Comparison of ENCODE assay signal across 12 cellular contexts in genomic region chr20:17636523-17637412, GRCh38. TPM values are rescaled to one million over a fixed set of nuclear protein-coding genes. Genes with fewer than 3 reads are reported as not detected.
DNase-seq lines count a peak whose midpoint lies in the region; ATAC-seq and TF ChIP-seq lines count a peak whose summit lies in the region.
"Had no signal": no experiment of that assay in that cellular context is flagged by ENCODE, and none has a peak within 500 bp of the region (broad histone marks: within the 10 kb centered on the region; RNA-seq: fewer than 3 reads in every experiment).

No MANE protein-coding gene starts in this region.

- H2BK20ac ChIP-seq in H9 (ENCODE audit: low read depth, low read length, poor library complexity, severe bottlenecking), result no peak overlapping the region

- H2BK12ac ChIP-seq in H9 (ENCODE audit: insufficient read length, low read depth, low read length), result no peak overlapping the region

- H3K4me3 ChIP-seq in ovary (no peak overlapping the region), smooth muscle cell (no peak overlapping the region)
- H3K4me3 ChIP-seq: GM12878 had no signal

- no peaks in the 10 kb centered on the region for H3K23me2 ChIP-seq in H9 (ENCODE audit: insufficient read length, low read depth, low read length, poor library complexity, severe bottlenecking)

- no peak overlapping the region for H3K4me2 ChIP-seq in H9 (ENCODE audit: insufficient read depth, insufficient read length, low read length)
- H3K4me2 ChIP-seq in smooth muscle cell, result no peak overlapping the region
- H3K4me2 ChIP-seq: KMS-11 had no signal

- ATAC-seq in Right ventricle myocardium superior (ENCODE audit: poor library complexity), result peak; percentile 13
- ATAC-seq: GM12878 had no signal

- H3K27me3 Mint-ChIP-seq in H9 (ENCODE audit: low read depth), result no peaks in the 10 kb centered on the region

- TF ChIP-seq POLR2A in ovary (IDR thresholded peaks at IDR 0.05), result no peak

- peaks cover 32 to 64% (median 53%) of the 10 kb centered on the region in 3 experiments for H3K36me3 Mint-ChIP-seq in H9 (ENCODE audit: insufficient read depth in 1 of 3, low read depth in 3 of 3)

- H3K27ac Mint-ChIP-seq in H9, result peak overlapping the region; percentile 44 to 90 (median 87); a peak in 4 of 7 replicates

- no peak overlapping the region for H3T11ph ChIP-seq in H9 (ENCODE audit: low read length)

- no peak overlapping the region for H3K23ac ChIP-seq in H9 (ENCODE audit: insufficient read length, low read depth, low read length)

- H2BK120ac ChIP-seq in H9 (ENCODE audit: low read depth, low read length, poor library complexity, severe bottlenecking), result no peak overlapping the region

- H3K9ac ChIP-seq in H9 (ENCODE audit: extremely low read depth, insufficient read length, low read length), result no peak overlapping the region
- no peak overlapping the region for H3K9ac ChIP-seq in smooth muscle cell (ENCODE audit: low read depth)
- H3K9ac ChIP-seq: KMS-11, parathyroid adenoma had no signal

- intact Hi-C loops in Right ventricle myocardium superior (cut with DNase I) (no loop called here), ovary (cut with DNase I) (no loop called here)

- no peaks in the 10 kb centered on the region; the same call in 1 of the 2 replicates for H3K79me2 ChIP-seq in H9 (ENCODE audit: insufficient read depth, low read length)
- peaks cover 50% of the 10 kb centered on the region for H3K79me2 ChIP-seq in smooth muscle cell (ENCODE audit: low read depth)

- H2BK5ac ChIP-seq in H9 (ENCODE audit: insufficient read length, low read length), result no peak overlapping the region

- H4K8ac ChIP-seq in H9 (replicated peaks; ENCODE audit: insufficient read length, low read depth, low read length), result no peak overlapping the region

- TF ChIP-seq EP300 in ovary (IDR thresholded peaks at IDR 0.05), result no peak

- no peaks in the 10 kb centered on the region for H3K4me1 ChIP-seq in H9 (ENCODE audit: insufficient read depth, low read length)
- H3K4me1 ChIP-seq in ovary (ENCODE audit: insufficient read depth), result peaks cover 39% of the 10 kb centered on the region
- no peaks in the 10 kb centered on the region for H3K4me1 ChIP-seq in smooth muscle cell (ENCODE audit: low read depth)
- H3K4me1 ChIP-seq: parathyroid adenoma had no signal

- H3K9me3 ChIP-seq in H9 (ENCODE audit: control insufficient read depth, low read depth, low read length) (no peaks in the 10 kb centered on the region), ovary (no peaks in the 10 kb centered on the region), smooth muscle cell (replicated peaks; ENCODE audit: low read depth) (no peaks in the 10 kb centered on the region)

- DNase-seq in H9 (peak; percentile 80), SHP77 (lab: John Stamatoyannopoulos, UW) (peak; percentile 44 to 75), Right ventricle myocardium superior (peak; percentile 59), ovary (no peak), smooth muscle cell (lab: John Stamatoyannopoulos, UW; ENCODE audit: unreplicated experiment) (no peak), activated T-cell treated with anti-CD3 and anti-CD28 coated beads for 4 hours (no peak)
- DNase-seq in stimulated activated CD4-positive, alpha-beta T cell treated with anti-CD3 and anti-CD28 coated beads, Interleukin-2, amount 100 ng/mL, for 24 hours, result no peak
- no peak for DNase-seq in activated CD4-positive, alpha-beta T cell treated with anti-CD3 and anti-CD28 coated beads for 4 hours
- DNase-seq: COR-L47 had no signal

- no peak overlapping the region for H3K14ac ChIP-seq in H9 (ENCODE audit: insufficient read depth, low read length)

- no CpG with 5 or more reads among the region's 24 CpGs for WGBS in H9 (ENCODE audit: extremely low coverage, insufficient read length, low lambda C conversion rate)
- WGBS in ovary, 3 donors, result 41 to 52% (median 44%) methylated on average over 20 to 24 of the region's 24 CpGs
- WGBS in smooth muscle cell (ENCODE audit: low lambda C conversion rate), result 91% methylated on average over 24 of the region's 24 CpGs

- no peak overlapping the region for H3K18ac ChIP-seq in H9 (ENCODE audit: insufficient read length, low read depth, low read length)

- H4K20me1 ChIP-seq in H9 (ENCODE audit: control insufficient read depth, insufficient read depth, insufficient read length), result no peaks in the 10 kb centered on the region
- peaks cover 100% of the 10 kb centered on the region for H4K20me1 ChIP-seq in smooth muscle cell (ENCODE audit: low read depth)

- H4K91ac ChIP-seq in H9 (ENCODE audit: insufficient read length, low read depth, low read length), result no peak overlapping the region

- H2AK5ac ChIP-seq in H9 (ENCODE audit: insufficient read length, low read length), result no peak overlapping the region

- H3K4me3 Mint-ChIP-seq in H9, result no peak overlapping the region

- peak; percentile 39; the same call in 1 of the 3 replicates for TF ChIP-seq CTCF in H9 (conservative IDR thresholded peaks at IDR 0.05)
- no peak for TF ChIP-seq CTCF in ovary (IDR thresholded peaks at IDR 0.05)
- no peak for TF ChIP-seq CTCF in smooth muscle cell (IDR thresholded peaks at IDR 0.05; ENCODE audit: borderline replicate concordance, insufficient read depth, poor library complexity, severe bottlenecking)

- H2AFZ ChIP-seq in H9 (ENCODE audit: low read length), result no peak overlapping the region
- H2AFZ ChIP-seq in smooth muscle cell (ENCODE audit: low read depth), result no peak overlapping the region
- H2AFZ ChIP-seq: parathyroid adenoma had no signal

- H4K5ac ChIP-seq in H9 (ENCODE audit: insufficient read length, low read depth, low read length), result no peak overlapping the region

- no peak overlapping the region for H2BK15ac ChIP-seq in H9 (ENCODE audit: low read depth, low read length)

- H3K4me1 Mint-ChIP-seq in H9, result peaks cover 11 to 27% of the 10 kb centered on the region in 2 experiments

- H3K9me3 Mint-ChIP-seq in H9, result no peaks in the 10 kb centered on the region

- H3K27me3 ChIP-seq in H9 (ENCODE audit: insufficient read depth, low read length) (no peaks in the 10 kb centered on the region), ovary (no peaks in the 10 kb centered on the region), smooth muscle cell (ENCODE audit: low read depth) (no peaks in the 10 kb centered on the region)

- H3K36me3 ChIP-seq in ovary (no peaks in the 10 kb centered on the region), smooth muscle cell (ENCODE audit: low read depth) (peaks cover 8% of the 10 kb centered on the region)

- H3K4ac ChIP-seq in H9 (ENCODE audit: low read depth, low read length), result no peak overlapping the region

- no peak overlapping the region for H3K27ac ChIP-seq in H9 (ENCODE audit: insufficient read length, low read depth, low read length)
- H3K27ac ChIP-seq in ovary, result peak overlapping the region; percentile 54 to 86
- no peak overlapping the region for H3K27ac ChIP-seq in smooth muscle cell (ENCODE audit: low read depth)
- H3K27ac ChIP-seq: KMS-11, parathyroid adenoma had no signal

- H3K56ac ChIP-seq in H9 (ENCODE audit: insufficient read length, low read depth, low read length), result no peak overlapping the region

- no peaks in the 10 kb centered on the region for H3K79me1 ChIP-seq in H9 (ENCODE audit: insufficient read depth, low read depth, low read length, poor library complexity, severe bottlenecking)

- H3F3A ChIP-seq in smooth muscle cell (ENCODE audit: low read depth), result no peaks in the 10 kb centered on the region

RNA-seq across cellular contexts. Expression of gene RRBP1, which starts 45.3 kb away (rescaled TPM):
- total RNA-seq in H9 (2021), result 89.8 and 97.8 TPM in 2 replicates
- total RNA-seq in Right ventricle myocardium superior, result 32.1 TPM
- 100 to 1,000 TPM in 2 of 7 donors, 10 to 100 TPM in 5; 29.2 to 159 (median 96.2) TPM for total RNA-seq in ovary
- 10 to 100 TPM; 51.8 to 64.4 TPM for polyA plus RNA-seq in ovary
- 142 and 180 TPM in 2 replicates for total RNA-seq in smooth muscle cell
- polyA plus RNA-seq in smooth muscle cell, result 224 and 226 TPM in 2 replicates

Comparison
In these comparisons a context has a peak if more than half of its experiments do, and no peak if none do; other contexts are left out.
1. DNase-seq: peak in H9 (single experiment), SHP77 (2 of 2) and Right ventricle myocardium superior (single experiment); none in ovary (0 of 5), smooth muscle cell (single experiment), stimulated activated CD4-positive, alpha-beta T cell treated with anti-CD3 and anti-CD28 coated beads, Interleukin-2, amount 100 ng/mL, for 24 hours (0 of 2), activated T-cell treated with anti-CD3 and anti-CD28 coated beads for 4 hours (single experiment) and activated CD4-positive, alpha-beta T cell treated with anti-CD3 and anti-CD28 coated beads for 4 hours (0 of 2).
2. H3K27ac ChIP-seq: peak in ovary (2 of 2); none in H9 (single experiment) and smooth muscle cell (single experiment).